24 cellular contexts compared by ENCODE assay signal in genomic region chr18:52175406-52175805, GRCh38.
"Had no signal": no experiment of that assay in that cellular context is flagged by ENCODE, and none has a peak within 500 bp of the region (broad histone marks: within the 10 kb centered on the region; RNA-seq: fewer than 3 reads in every experiment).

No MANE protein-coding gene starts in this region.

- H3K36me3 Mint-ChIP-seq: naive thymus-derived CD4-positive, alpha-beta T cell; neural progenitor cell had no signal

- H3K27ac Mint-ChIP-seq: effector memory CD8-positive, alpha-beta T cell; naive thymus-derived CD4-positive, alpha-beta T cell; nephron; neural progenitor cell; progenitor cell of endocrine pancreas had no signal

- H3K27me3 ChIP-seq: gastroesophageal sphincter, heart left ventricle, hepatocyte, left lung, neural progenitor cell, right lobe of liver, stomach, thyroid gland had no signal

- H3K9me3 Mint-ChIP-seq: nephron had no signal

- H3K27me3 Mint-ChIP-seq: effector memory CD8-positive, alpha-beta T cell; naive thymus-derived CD4-positive, alpha-beta T cell; progenitor cell of endocrine pancreas had no signal

- H3K36me3 ChIP-seq: gastroesophageal sphincter, heart left ventricle, left lung, neural progenitor cell, right lobe of liver, stomach, thyroid gland had no signal

- H3K4me1 ChIP-seq: gastroesophageal sphincter, heart left ventricle, left lung, neural progenitor cell, parathyroid adenoma, right lobe of liver, stomach, thyroid gland had no signal

- H3K27ac ChIP-seq: gastroesophageal sphincter, heart left ventricle, hepatocyte, left lung, neural progenitor cell, parathyroid adenoma, right lobe of liver, stomach, thyroid gland had no signal

- DNase-seq: cortex of kidney; effector memory CD8-positive, alpha-beta T cell; foreskin fibroblast; heart left ventricle; left cardiac atrium; left lung; mesendoderm; midbrain; naive thymus-derived CD4-positive, alpha-beta T cell; right lobe of liver; small intestine; stimulated activated CD4-positive, alpha-beta T cell treated with anti-CD3 and anti-CD28 coated beads, Interleukin-1b, Interleukin-23, amount 100 ng/mL, for 48 hours; stimulated activated CD4-positive, alpha-beta T cell treated with anti-CD3 and anti-CD28 coated beads, Interleukin-4, amount 100 ng/mL, for 1 hour; stimulated activated CD8-positive, alpha-beta memory T cell treated with anti-CD3 and anti-CD28 coated beads, Interleukin-4, amount 100 ng/mL, for 48 hours; stimulated activated naive CD4-positive, alpha-beta T cell treated with Interleukin-2 at 50 U/mL for 16 hours; stomach; thyroid gland had no signal

- H3K9me3 ChIP-seq: gastroesophageal sphincter, heart left ventricle, left lung, right lobe of liver, stomach, thyroid gland had no signal

- H3K4me1 Mint-ChIP-seq: naive thymus-derived CD4-positive, alpha-beta T cell; nephron; neural progenitor cell had no signal

- H3K4me3 Mint-ChIP-seq: effector memory CD8-positive, alpha-beta T cell; naive thymus-derived CD4-positive, alpha-beta T cell; nephron; neural progenitor cell had no signal

- H3K4me3 ChIP-seq: gastroesophageal sphincter, heart left ventricle, hepatocyte, left lung, neural progenitor cell, right lobe of liver, stomach, thyroid gland had no signal

- ATAC-seq: effector memory CD8-positive, alpha-beta T cell; esophagus mucosa; gastroesophageal sphincter; heart left ventricle; left cardiac atrium; left lung; naive thymus-derived CD4-positive, alpha-beta T cell; right lobe of liver had no signal
